Comparison of ENCODE assay signal across 17 cellular contexts in the genomic region with DNA sequence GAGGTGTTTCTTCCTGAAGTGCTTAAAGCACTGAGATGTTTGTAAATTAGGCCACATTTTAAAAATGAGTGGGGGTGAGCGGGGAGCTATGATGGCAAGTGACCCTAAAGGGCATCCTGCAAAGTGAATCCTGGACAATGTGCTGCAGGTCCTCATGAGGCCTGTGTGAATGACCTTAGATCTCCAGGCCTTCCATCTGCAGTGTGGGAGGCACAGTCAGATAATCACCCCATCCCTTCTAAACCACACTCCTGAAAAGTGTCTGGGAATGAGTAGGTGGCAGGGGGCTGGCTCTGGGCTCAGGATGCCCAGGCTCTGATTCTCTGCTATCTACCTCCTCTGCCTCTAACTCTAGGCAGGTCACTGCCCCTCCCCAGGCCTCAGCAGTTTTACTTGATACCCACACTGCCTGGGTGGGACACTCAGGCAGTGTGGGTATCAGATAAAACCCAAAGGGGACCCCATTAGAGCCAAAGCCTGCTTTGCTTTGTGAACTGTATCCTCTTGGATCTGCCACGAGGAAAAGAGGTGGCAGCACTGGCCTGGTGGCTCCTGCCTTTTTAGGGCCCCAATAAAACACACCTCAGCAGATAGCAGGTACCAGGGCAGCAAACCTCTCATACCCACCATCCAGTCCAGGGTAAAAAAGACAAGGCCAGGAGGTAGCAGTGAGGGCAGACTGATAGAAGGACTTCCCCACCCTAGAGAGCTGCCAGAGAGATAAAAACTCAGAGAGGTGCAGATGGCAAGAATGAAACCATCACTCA. TPM values are rescaled to one million over a fixed set of nuclear protein-coding genes. Genes with fewer than 3 reads are reported as not detected.
DNase-seq lines count a peak whose midpoint lies in the region; ATAC-seq and TF ChIP-seq lines count a peak whose summit lies in the region.
"Had no signal": no experiment of that assay in that cellular context is flagged by ENCODE, and none has a peak within 500 bp of the region (broad histone marks: within the 10 kb centered on the region; RNA-seq: fewer than 3 reads in every experiment).

No MANE protein-coding gene starts in this region.

- no peak overlapping the region for H3K4me3 Mint-ChIP-seq in dendritic cell treated with granulocyte-macrophage colony-stimulating factor and Interleukin-4, amounts not matched to agents 40 ng/mL and 50 ng/mL, for 4 days
- H3K4me3 Mint-ChIP-seq in natural killer cell: no peak overlapping the region

- peaks cover 12 to 51% of the 10 kb centered on the region in 2 experiments for H3K4me1 ChIP-seq in HCT116 (ENCODE audit: control insufficient read depth in 1 of 2, insufficient read depth in 2 of 2, low read length in 2 of 2)

- intact Hi-C loops in HCT116 (cut with micrococcal nuclease): no loop called here
- intact Hi-C loops in dendritic cell treated with granulocyte-macrophage colony-stimulating factor and Interleukin-4, amounts not matched to agents 40 ng/mL and 50 ng/mL, for 4 days (cut with micrococcal nuclease): no loop called here
- intact Hi-C loops in natural killer cell (cut with micrococcal nuclease): no loop called here

- no peaks in the 10 kb centered on the region for H4K20me1 ChIP-seq in HCT116 (ENCODE audit: insufficient read depth)

- no peak overlapping the region for H3K9ac ChIP-seq in HCT116 (ENCODE audit: low read length)
- H3K9ac ChIP-seq: KMS-11 had no signal

- H3K27ac ChIP-seq in HCT116 (ENCODE audit: low read depth, low read length): no peak overlapping the region
- H3K27ac ChIP-seq: esophagus squamous epithelium, KMS-11, sigmoid colon, VCaP had no signal

- RAD21 ChIA-PET in HCT116 (lab: Charles Lee; ENCODE audit: low non-redundant PET in 1 of 2, low total read pairs in 2 of 2, uncharacterized antibody in 2 of 2, unreplicated experiment in 2 of 2): no interaction called here

- POLR2A ChIA-PET in HCT116 (lab: Charles Lee): interaction anchor here (1.4 kb wide), 1 partner anchor 11 kb away, joined by 7 read pairs; the partner anchor contains the start of gene STARD10

- no peaks in the 10 kb centered on the region for H3K36me3 Mint-ChIP-seq in dendritic cell treated with granulocyte-macrophage colony-stimulating factor and Interleukin-4, amounts not matched to agents 40 ng/mL and 50 ng/mL, for 4 days (ENCODE audit: low read depth)
- H3K36me3 Mint-ChIP-seq in natural killer cell: no peaks in the 10 kb centered on the region

- H3K9me2 ChIP-seq in HCT116 (ENCODE audit: insufficient read depth): no peaks in the 10 kb centered on the region

- peak overlapping the region; percentile 45 for H3K27ac Mint-ChIP-seq in dendritic cell treated with granulocyte-macrophage colony-stimulating factor and Interleukin-4, amounts not matched to agents 40 ng/mL and 50 ng/mL, for 4 days
- peak overlapping the region; percentile 73 to 83 for H3K27ac Mint-ChIP-seq in natural killer cell

- peak; percentile 16 for DNase-seq in 8988T
- no peak for DNase-seq in HCT116 (ENCODE audit: low read depth, low spot score)
- no peak for DNase-seq in natural killer cell
- DNase-seq in CD1c-positive myeloid dendritic cell (ENCODE audit: extremely low spot score): no peak
- DNase-seq in NCI-H226: no peak
- DNase-seq: esophagus squamous epithelium; NCI-H1048; occipital lobe; sigmoid colon; stimulated activated CD4-positive, alpha-beta T cell treated with anti-CD3 and anti-CD28 coated beads, Interleukin-1b, Interleukin-23, amount 100 ng/mL, for 48 hours; T-helper 1 cell had no signal

- no peak for TF ChIP-seq CTCF in HCT116 (IDR thresholded peaks at IDR 0.05 in 2 of 3, conservative IDR thresholded peaks at IDR 0.05 in 1 of 3; ENCODE audit: borderline replicate concordance in 1 of 3, insufficient read depth in 1 of 3, low read depth in 2 of 3, low read length in 2 of 3)
- TF ChIP-seq CTCF in natural killer cell (IDR thresholded peaks at IDR 0.05): no peak

- H3K79me2 ChIP-seq in HCT116 (ENCODE audit: insufficient read depth, low read length): no peaks in the 10 kb centered on the region

- BruUV-seq in HCT116 (replicated peaks; lab: Mats Ljungman, UMichigan): no TSS peak

- CTCF ChIA-PET in HCT116 (lab: Charles Lee): interaction anchor here (1.4 to 2.5 kb wide), 3 partner anchors 10 to 60 kb away, joined by 3 to 21 read pairs (median 4); partner anchors contain the start of gene STARD10

- peaks cover 35% of the 10 kb centered on the region for H3K27me3 Mint-ChIP-seq in dendritic cell treated with granulocyte-macrophage colony-stimulating factor and Interleukin-4, amounts not matched to agents 40 ng/mL and 50 ng/mL, for 4 days
- H3K27me3 Mint-ChIP-seq in natural killer cell (ENCODE audit: low read depth in 2 of 2): peaks cover 0 to 7% of the 10 kb centered on the region in 2 donors

- ATAC-seq in HCT116 (no peak), natural killer cell (no peak), GM18867 (IDR thresholded peaks at IDR 0.05; ENCODE audit: unreplicated experiment) (no peak), HG03460 (IDR thresholded peaks at IDR 0.05; ENCODE audit: unreplicated experiment) (no peak)

- no peaks in the 10 kb centered on the region for H3K9me3 ChIP-seq in HCT116 (ENCODE audit: control insufficient read depth in 1 of 2, insufficient read depth in 1 of 2, low read depth in 1 of 2, low read length in 2 of 2)
- H3K9me3 ChIP-seq: esophagus squamous epithelium, sigmoid colon had no signal

- no peak overlapping the region for H2AFZ ChIP-seq in HCT116 (ENCODE audit: low read depth, low read length, poor library complexity, severe bottlenecking)

- H3K9me3 Mint-ChIP-seq in dendritic cell treated with granulocyte-macrophage colony-stimulating factor and Interleukin-4, amounts not matched to agents 40 ng/mL and 50 ng/mL, for 4 days: no peaks in the 10 kb centered on the region
- H3K9me3 Mint-ChIP-seq in natural killer cell: no peaks in the 10 kb centered on the region

- no peaks in the 10 kb centered on the region for H3K27me3 ChIP-seq in HCT116 (ENCODE audit: insufficient read depth, low read length)
- H3K27me3 ChIP-seq: esophagus squamous epithelium, sigmoid colon had no signal

- no peak overlapping the region; the same call in 1 of the 2 replicates for H3K4me2 ChIP-seq in HCT116 (ENCODE audit: low read length)
- H3K4me2 ChIP-seq: KMS-11 had no signal

- no peak for TF ChIP-seq RAD21 in HCT116 (IDR thresholded peaks at IDR 0.05; ENCODE audit: low read depth)

- H3K4me3 ChIP-seq in HCT116 (replicated peaks in 1 of 2; ENCODE audit: low read depth in 1 of 2, low read length in 2 of 2): no peak overlapping the region
- H3K4me3 ChIP-seq: lung, sigmoid colon had no signal

- peaks cover 60% of the 10 kb centered on the region for H3K4me1 Mint-ChIP-seq in dendritic cell treated with granulocyte-macrophage colony-stimulating factor and Interleukin-4, amounts not matched to agents 40 ng/mL and 50 ng/mL, for 4 days (ENCODE audit: low read depth)
- peaks cover 20 to 21% of the 10 kb centered on the region in 2 donors for H3K4me1 Mint-ChIP-seq in natural killer cell

- TF ChIP-seq POLR2A in HCT116 (IDR thresholded peaks at IDR 0.05; ENCODE audit: borderline replicate concordance, extremely low read depth, insufficient read depth, insufficient read length): no peak

- no peaks in the 10 kb centered on the region for H3K36me3 ChIP-seq in HCT116 (ENCODE audit: control insufficient read depth in 1 of 2, insufficient read depth in 2 of 2, low read length in 2 of 2)
- H3K36me3 ChIP-seq: sigmoid colon had no signal

TF ChIP-seq in HCT116, 20 proteins besides CTCF, POLR2A, EP300 and RAD21:
- TF ChIP-seq CBX3 (IDR thresholded peaks at IDR 0.05; ENCODE audit: low read depth): no peak
- TF ChIP-seq ZFX (IDR thresholded peaks at IDR 0.05): 0 out of 2 replicates have a peak, but pooled peaks have one; percentile 10

RNA-seq across cellular contexts. Expression of gene STARD10, which starts 10.5 kb away (rescaled TPM):
- total RNA-seq in HCT116 (2021; ENCODE audit: unreplicated experiment): 58.4 TPM
- 95.0 and 105 TPM in 2 replicates for polyA plus RNA-seq in HCT116 (2012)
- total RNA-seq in natural killer cell: 10 to 100 TPM; 10.9 to 17.3 (median 11.7) TPM

RNA-seq across cellular contexts. Expression of gene ATG16L2, which starts 30.9 kb away (rescaled TPM):
- 15.2 TPM for total RNA-seq in HCT116 (2021; ENCODE audit: unreplicated experiment)
- polyA plus RNA-seq in HCT116 (2012): 13.9 and 15.4 TPM in 2 replicates
- total RNA-seq in natural killer cell: 100 to 1,000 TPM; 172 to 190 (median 179) TPM

RNA-seq across cellular contexts. Expression of gene ARAP1, which starts 31.1 kb away (rescaled TPM):
- total RNA-seq in HCT116 (2021; ENCODE audit: unreplicated experiment) (57.4 TPM), natural killer cell (100 to 1,000 TPM; 293 to 327 (median 296) TPM)
- polyA plus RNA-seq in HCT116 (2012): 44.5 and 59.1 TPM in 2 replicates

Comparison
In these comparisons a context has a peak if more than half of its experiments do, and no peak if none do; other contexts are left out.
1. RNA of gene ATG16L2, which starts 30.9 kb away (total RNA-seq): 172 to 190 TPM in natural killer cell; 15.2 TPM in HCT116 (single experiment); every median in the first group is over 10 times any median in the second.